1 cellular context compared by ENCODE assay signal in genomic region chr1:212414328-212415106, GRCh38.
TF ChIP-seq lines count a peak whose summit lies in the region.

Gene PACC1 (minus strand): TSS chr1:212414886. CDS start chr1:212414757, 129 bp downstream.

TF ChIP-seq in K562, 482 proteins besides CTCF, POLR2A, EP300 and RAD21 (continued from another document and continues in another):
- TF ChIP-seq MAX (CRISPR knock-in tag; IDR thresholded peaks at IDR 0.05) (peak; percentile 97), ZNF253 (CRISPR knock-in tag; conservative IDR thresholded peaks at IDR 0.05) (no peak), CXXC5 (CRISPR knock-in tag; IDR thresholded peaks at IDR 0.05) (peak; percentile 96), ZNF12 (CRISPR knock-in tag; IDR thresholded peaks at IDR 0.05) (peak; percentile 82; the same call in 1 of the 2 replicates), MYC (IDR thresholded peaks at IDR 0.05; ENCODE audit: low read depth, low read length) (peak; percentile 91), MYC (CRISPR knock-in tag; IDR thresholded peaks at IDR 0.05; ENCODE audit: borderline replicate concordance, low read depth) (no peak), SMAD3 (CRISPR knock-in tag; conservative IDR thresholded peaks at IDR 0.05) (no peak), CBX8 (IDR thresholded peaks at IDR 0.05; ENCODE audit: borderline replicate concordance, extremely low read depth, low read depth, low read length, poor library complexity, severe bottlenecking) (no peak), NUFIP1 (IDR thresholded peaks at IDR 0.05; ENCODE audit: partially characterized antibody) (no peak), ELF1 (tag; IDR thresholded peaks at IDR 0.05) (no peak), BHLHE40 (IDR thresholded peaks at IDR 0.05; ENCODE audit: low read length) (peak; percentile 98), FOXK2 (conservative IDR thresholded peaks at IDR 0.05 in 1 of 2, IDR thresholded peaks at IDR 0.05 in 1 of 2; ENCODE audit: low read depth in 2 of 2) (peak; percentile 67 to 73), ATF7 (IDR thresholded peaks at IDR 0.05) (peak; percentile 55), ZNF707 (CRISPR knock-in tag; conservative IDR thresholded peaks at IDR 0.05) (no peak), CBX3 (IDR thresholded peaks at IDR 0.05; ENCODE audit: borderline replicate concordance in 1 of 2, low read length in 2 of 2) (peak in 1 of 2 experiments; percentile 79; a peak in 1 of 3 replicates), DMBX1 (CRISPR knock-in tag; IDR thresholded peaks at IDR 0.05; ENCODE audit: borderline replicate concordance) (no peak), POLR2AphosphoS5 (IDR thresholded peaks at IDR 0.05; ENCODE audit: control insufficient read depth, insufficient read depth, low read depth, low read length) (peak; percentile 55; the same call in 1 of the 2 replicates), ZNF232 (CRISPR knock-in tag; IDR thresholded peaks at IDR 0.05) (no peak), ESRRA (IDR thresholded peaks at IDR 0.05; ENCODE audit: borderline replicate concordance, low read depth) (peak; percentile 55; the same call in 1 of the 2 replicates), ARHGAP35 (IDR thresholded peaks at IDR 0.05; ENCODE audit: partially characterized antibody) (no peak), HSF4 (CRISPR knock-in tag; IDR thresholded peaks at IDR 0.05; ENCODE audit: borderline replicate concordance) (no peak), SMARCC2 (IDR thresholded peaks at IDR 0.05; ENCODE audit: low read depth) (no peak), STAG1 (CRISPR knock-in tag; IDR thresholded peaks at IDR 0.05; ENCODE audit: borderline replicate concordance) (0 out of 2 replicates have a peak, but pooled peaks have one; percentile 14), RAD51 (IDR thresholded peaks at IDR 0.05; ENCODE audit: borderline replicate concordance, low read depth) (peak; percentile 89), GABPA (tag; conservative IDR thresholded peaks at IDR 0.05; ENCODE audit: low read depth) (peak; percentile 61), RBM34 (IDR thresholded peaks at IDR 0.05; ENCODE audit: borderline replicate concordance, insufficient read depth, low read length) (no peak), ZNF639 (CRISPR knock-in tag; conservative IDR thresholded peaks at IDR 0.05 in 1 of 2, IDR thresholded peaks at IDR 0.05 in 1 of 2) (no peak), HMGXB4 (CRISPR knock-in tag; IDR thresholded peaks at IDR 0.05) (peak; percentile 55; the same call in 1 of the 2 replicates), PML (IDR thresholded peaks at IDR 0.05; ENCODE audit: low read length) (no peak), SIX5 (IDR thresholded peaks at IDR 0.05; ENCODE audit: borderline replicate concordance in 1 of 2, insufficient read depth in 1 of 2, low read depth in 1 of 2, low read length in 2 of 2) (peak; percentile 79 to 83), ARNT (IDR thresholded peaks at IDR 0.05) (no peak), SREBF1 (IDR thresholded peaks at IDR 0.05; ENCODE audit: borderline replicate concordance, low read depth, low read length) (no peak; the same call in 1 of the 2 replicates), CTCFL (IDR thresholded peaks at IDR 0.05; ENCODE audit: borderline replicate concordance, insufficient read depth, low read depth, low read length, poor library complexity, severe bottlenecking) (peak; percentile 89), ZNF143 (CRISPR knock-in tag; IDR thresholded peaks at IDR 0.05) (peak; percentile 96), STAT5A (IDR thresholded peaks at IDR 0.05; ENCODE audit: borderline replicate concordance, low read length) (no peak), NEUROD1 (IDR thresholded peaks at IDR 0.05; ENCODE audit: borderline replicate concordance, low read depth, low read length, partially characterized antibody) (peak; percentile 37), ARID3B (CRISPR knock-in tag; IDR thresholded peaks at IDR 0.05; ENCODE audit: borderline replicate concordance) (no peak), HMG20A (CRISPR knock-in tag; conservative IDR thresholded peaks at IDR 0.05) (no peak), CEBPG (CRISPR knock-in tag; IDR thresholded peaks at IDR 0.05) (peak; percentile 44; the same call in 1 of the 2 replicates), CEBPG (tag; conservative IDR thresholded peaks at IDR 0.05 in 1 of 2, IDR thresholded peaks at IDR 0.05 in 1 of 2) (no peak), KDM4B (IDR thresholded peaks at IDR 0.05; ENCODE audit: borderline replicate concordance in 2 of 2, low read depth in 1 of 2) (peak in 1 of 2 experiments; percentile 60; a peak in 1 of 4 replicates), ATF3 (IDR thresholded peaks at IDR 0.05) (no peak), ATF3 (CRISPR knock-in tag; conservative IDR thresholded peaks at IDR 0.05) (no peak; the same call in 1 of the 2 replicates), POLR3A (IDR thresholded peaks at IDR 0.05; ENCODE audit: borderline replicate concordance, extremely low read depth, insufficient read depth, insufficient read length) (no peak), CGGBP1 (CRISPR knock-in tag; IDR thresholded peaks at IDR 0.05) (no peak), AFF1 (IDR thresholded peaks at IDR 0.05; ENCODE audit: low read depth in 1 of 2, partially characterized antibody in 2 of 2) (peak in 1 of 2 experiments; percentile 80), MAZ (CRISPR knock-in tag; conservative IDR thresholded peaks at IDR 0.05 in 1 of 2, IDR thresholded peaks at IDR 0.05 in 1 of 2) (peak; percentile 35 to 81), EP400 (IDR thresholded peaks at IDR 0.05) (peak; percentile 76; the same call in 1 of the 2 replicates), TCF15 (CRISPR knock-in tag; IDR thresholded peaks at IDR 0.05) (no peak), ZSCAN29 (IDR thresholded peaks at IDR 0.05) (no peak; the same call in 1 of the 2 replicates), USF1 (CRISPR knock-in tag; IDR thresholded peaks at IDR 0.05) (peak; percentile 98)
